8 cellular contexts compared by ENCODE assay signal in genomic region chr11:7019500-7020182, GRCh38.
A peak's percentile ranks its signal among the peaks of the same experiment; 100 is the strongest.
DNase-seq lines count a peak whose midpoint lies in the region; ATAC-seq and TF ChIP-seq lines count a peak whose summit lies in the region.

No MANE protein-coding gene starts in this region.

- DNase-seq in DMS53 treated with DMSO at 0.1 percent for 48 hours (lab: John Stamatoyannopoulos, UW; ENCODE audit: unreplicated experiment) (peak; percentile 29), astrocyte of the spinal cord (ENCODE audit: low read depth, low spot score) (peak; percentile 2)

- H3K4me1 Mint-ChIP-seq in stimulated activated memory B cell treated with anti-CD40 and anti-IgM and Interleukin-4, amounts not matched to agents 10 μg/mL and 1 μg/mL and 100 μg/mL, for 72 hours: peaks cover 7% of the 10 kb centered on the region

- in situ Hi-C loops in astrocyte of the spinal cord (cut with HindIII; ENCODE audit: low sequenced_read_pairs): no loop called here

- no peaks in the 10 kb centered on the region for H3K36me3 Mint-ChIP-seq in stimulated activated memory B cell treated with anti-CD40 and anti-IgM and Interleukin-4, amounts not matched to agents 10 μg/mL and 1 μg/mL and 100 μg/mL, for 72 hours

- ATAC-seq in HG02884 (IDR thresholded peaks at IDR 0.05; ENCODE audit: unreplicated experiment) (peak; percentile 34), GM18517 (IDR thresholded peaks at IDR 0.05; ENCODE audit: unreplicated experiment) (no peak), GM21381 (IDR thresholded peaks at IDR 0.05; ENCODE audit: unreplicated experiment) (no peak), GM19397 (IDR thresholded peaks at IDR 0.05; ENCODE audit: unreplicated experiment) (no peak)
- no peak for ATAC-seq in stimulated activated memory B cell treated with anti-CD40 and anti-IgM and Interleukin-4, amounts not matched to agents 10 μg/mL and 1 μg/mL and 100 μg/mL, for 72 hours

- H3K4me3 ChIP-seq in astrocyte of the spinal cord (ENCODE audit: low read depth, low read length): peak overlapping the region; percentile 87
- peak overlapping the region; percentile 87 for H3K4me3 ChIP-seq in iPS-18c (ENCODE audit: insufficient read depth, low read depth, low read length)

- no peaks in the 10 kb centered on the region for H3K9me3 Mint-ChIP-seq in stimulated activated memory B cell treated with anti-CD40 and anti-IgM and Interleukin-4, amounts not matched to agents 10 μg/mL and 1 μg/mL and 100 μg/mL, for 72 hours

- H3K27me3 Mint-ChIP-seq in stimulated activated memory B cell treated with anti-CD40 and anti-IgM and Interleukin-4, amounts not matched to agents 10 μg/mL and 1 μg/mL and 100 μg/mL, for 72 hours: peaks cover 43% of the 10 kb centered on the region

- H3K4me3 Mint-ChIP-seq in stimulated activated memory B cell treated with anti-CD40 and anti-IgM and Interleukin-4, amounts not matched to agents 10 μg/mL and 1 μg/mL and 100 μg/mL, for 72 hours: peak overlapping the region; percentile 76

- no peaks in the 10 kb centered on the region for H3K9me3 ChIP-seq in iPS-18c (ENCODE audit: control insufficient read depth, insufficient read depth, low read length)

- H3K27ac Mint-ChIP-seq in stimulated activated memory B cell treated with anti-CD40 and anti-IgM and Interleukin-4, amounts not matched to agents 10 μg/mL and 1 μg/mL and 100 μg/mL, for 72 hours: no peak overlapping the region

- no peak for TF ChIP-seq CTCF in astrocyte of the spinal cord (IDR thresholded peaks at IDR 0.05; ENCODE audit: low read depth, low read length)
